ENCODE assay signal across 8 cellular contexts in the genomic region with DNA sequence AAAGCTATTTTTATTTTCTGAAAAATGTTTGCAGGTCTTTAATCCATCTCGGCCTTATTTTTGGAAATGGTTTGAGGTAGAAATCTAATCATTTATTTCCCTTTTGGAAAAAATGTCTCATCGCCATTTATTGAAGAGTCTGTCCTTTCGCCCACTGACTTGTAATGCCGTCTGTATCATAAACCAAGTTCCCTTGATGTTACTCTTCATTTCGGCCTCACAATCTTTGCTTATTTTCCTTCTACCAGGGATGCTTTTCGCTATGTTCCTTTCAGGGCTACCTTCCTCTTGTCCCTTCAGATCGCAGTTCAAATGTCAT. TPM values are rescaled to one million over a fixed set of nuclear protein-coding genes. Genes with fewer than 3 reads are reported as not detected.
DNase-seq lines count a peak whose midpoint lies in the region; TF ChIP-seq lines count a peak whose summit lies in the region.

No MANE protein-coding gene starts in this region.

- peak overlapping the region; percentile 92 for H3K27ac ChIP-seq in AG04450 (ENCODE audit: low read depth, low read length)
- H3K27ac ChIP-seq in endodermal cell (ENCODE audit: low read depth, low read length), result peak overlapping the region; percentile 66

- H3K4me3 ChIP-seq in AG04450 (ENCODE audit: low read depth, low read length), result peak overlapping the region; percentile 44
- peak overlapping the region; percentile 96 for H3K4me3 ChIP-seq in LNCaP clone FGC (ENCODE audit: low read depth, low read length)
- peak overlapping the region; percentile 93 for H3K4me3 ChIP-seq in endodermal cell (ENCODE audit: low read length)

- peaks cover 4% of the 10 kb centered on the region for H3K4me1 ChIP-seq in endodermal cell (ENCODE audit: control insufficient read depth, insufficient read depth, low read length)

- POLR2A ChIA-PET in AG04450 (lab: Yijun Ruan, JAX), result no interaction called here

- H3K27ac Mint-ChIP-seq in endodermal cell (no peak overlapping the region), nephron progenitor cell (peak overlapping the region; percentile 99)

- H3K4me3 Mint-ChIP-seq in endodermal cell (no peak overlapping the region), nephron progenitor cell (no peak overlapping the region)

- no peaks in the 10 kb centered on the region for H3K27me3 ChIP-seq in AG04450 (ENCODE audit: control insufficient read depth, insufficient read depth, low read length)
- H3K27me3 ChIP-seq in endodermal cell (ENCODE audit: control insufficient read depth, insufficient read depth, low read length, poor library complexity, severe bottlenecking), result peaks cover 17% of the 10 kb centered on the region

- WGBS in endodermal cell (ENCODE audit: insufficient coverage in 1 of 2, insufficient read length in 1 of 2), 2 experiments, result 69 to 70% methylated on average over 6 to 7 of the region's 7 CpGs

- DNase-seq in AG04450 (ENCODE audit: low read depth, low spot score) (no peak), LNCaP clone FGC (ENCODE audit: low read depth) (no peak), endodermal cell (no peak), nephron progenitor cell (no peak), T-helper 9 cell (no peak), SKM-1 treated with dmso at 0.1 percent for 144 hours (lab: John Stamatoyannopoulos, UW; ENCODE audit: unreplicated experiment) (no peak), AG20443 (ENCODE audit: low spot score) (no peak), OCI-M1 (lab: John Stamatoyannopoulos, UW) (no peak)

- H3K36me3 Mint-ChIP-seq in endodermal cell (ENCODE audit: low read depth), result no peaks in the 10 kb centered on the region
- peaks cover 8% of the 10 kb centered on the region for H3K36me3 Mint-ChIP-seq in nephron progenitor cell (ENCODE audit: low read depth)

- TF ChIP-seq CTCF in AG04450 (IDR thresholded peaks at IDR 0.05; ENCODE audit: low read depth, low read length) (no peak), LNCaP clone FGC (IDR thresholded peaks at IDR 0.05; ENCODE audit: control insufficient read depth, extremely low read depth, insufficient read depth) (no peak), endodermal cell (conservative IDR thresholded peaks at IDR 0.05) (no peak), nephron progenitor cell (IDR thresholded peaks at IDR 0.05) (no peak)

- H3K9me3 Mint-ChIP-seq in endodermal cell (no peaks in the 10 kb centered on the region), nephron progenitor cell (no peaks in the 10 kb centered on the region)

- H3K27me3 Mint-ChIP-seq in endodermal cell (ENCODE audit: insufficient read depth), result peaks cover 3% of the 10 kb centered on the region
- no peaks in the 10 kb centered on the region for H3K27me3 Mint-ChIP-seq in nephron progenitor cell (ENCODE audit: low read depth, poor library complexity)

- H3K9me3 ChIP-seq in AG04450 (ENCODE audit: control insufficient read depth, insufficient read depth, low read length), result no peaks in the 10 kb centered on the region
- no peaks in the 10 kb centered on the region for H3K9me3 ChIP-seq in endodermal cell (ENCODE audit: control insufficient read depth, low read length)

- no peaks in the 10 kb centered on the region for H3K36me3 ChIP-seq in endodermal cell (ENCODE audit: control insufficient read depth, insufficient read depth, low read length)

- peak overlapping the region; percentile 96 for H3K9ac ChIP-seq in endodermal cell (ENCODE audit: extremely low read depth, low read length, poor library complexity, severe bottlenecking)

- CTCF ChIA-PET in AG04450 (lab: Charles Lee), result interaction anchor here (1.4 to 5.8 kb wide), 2 partner anchors 8 to 17 kb away, joined by 6 to 31 read pairs; no protein-coding TSS in a partner anchor

- H3K4me1 Mint-ChIP-seq in endodermal cell (peaks cover 15% of the 10 kb centered on the region), nephron progenitor cell (peaks cover 16% of the 10 kb centered on the region)

RNA-seq across cellular contexts. Expression of gene RLF, which starts 0.4 kb away (rescaled TPM):
- polyA plus RNA-seq in AG04450 (2011; rRNA removed), result 7.4 and 11.0 TPM in 2 replicates
- 8.8 and 19.5 TPM in 2 replicates for polyA minus RNA-seq in AG04450 (2011; rRNA and poly(A)+ RNA removed)
- total RNA-seq in endodermal cell, result 10 to 100 TPM; 18.8 to 23.3 TPM
- 23.9 TPM for polyA plus RNA-seq in endodermal cell (2013, experiment 1 of 2)
- 23.6 TPM for polyA plus RNA-seq in endodermal cell (2013, experiment 2 of 2)

Comparison
In these comparisons a context has a peak if more than half of its experiments do, and no peak if none do; other contexts are left out.
1. H3K4me3 ChIP-seq: peak in every context shown above with its lines; median percentile 96 in LNCaP clone FGC; 93 in endodermal cell; 44 in AG04450.